24 cellular contexts compared by ENCODE assay signal in the genomic region with DNA sequence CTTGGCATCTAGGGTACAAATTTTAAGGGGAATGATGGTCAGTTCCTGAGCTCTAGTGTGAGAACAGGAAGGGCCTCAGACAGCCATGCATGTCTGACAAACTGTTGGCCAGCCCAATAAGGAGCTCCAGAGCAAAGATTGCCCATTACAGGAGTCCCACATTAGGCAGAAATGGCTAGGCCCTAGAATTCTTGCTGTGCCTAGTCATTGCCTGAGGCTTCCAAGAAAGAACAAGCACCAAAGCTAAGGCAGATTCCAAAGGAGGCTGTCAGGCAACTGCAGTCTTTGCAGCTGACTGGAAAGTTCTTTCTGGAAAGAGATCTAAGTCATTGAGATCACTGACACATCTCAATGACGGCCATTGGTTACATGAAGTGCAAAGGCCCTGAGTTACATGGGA. TPM values are rescaled to one million over a fixed set of nuclear protein-coding genes. Genes with fewer than 3 reads are reported as not detected.
A peak's percentile ranks its signal among the peaks of the same experiment; 100 is the strongest.
DNase-seq lines count a peak whose midpoint lies in the region; ATAC-seq, FAIRE-seq and TF ChIP-seq lines count a peak whose summit lies in the region.
"Had no signal": no experiment of that assay in that cellular context is flagged by ENCODE, and none has a peak within 500 bp of the region (broad histone marks: within the 10 kb centered on the region; RNA-seq: fewer than 3 reads in every experiment).

No MANE protein-coding gene starts in this region.

- H3K9me3 Mint-ChIP-seq in T-helper 2 cell treated with Interferon-gamma antibody and Interleukin-4, amounts not matched to agents 5 μg/mL and 100 μg/mL, for 36 hours, result no peaks in the 10 kb centered on the region
- H3K9me3 Mint-ChIP-seq: activated naive CD4-positive, alpha-beta T cell treated with anti-CD3 and anti-CD28 coated beads, Interleukin-2, amount 10 ng/mL, durations not matched to agents 7 days and 5 days; central memory CD8-positive, alpha-beta T cell; natural killer cell treated with Interleukin-12 subunit alpha and Interleukin-12 subunit beta and Interleukin-15 and Interleukin-18, amount 100 ng/mL, for 72 hours had no signal

- H3K4me2 ChIP-seq in keratinocyte (ENCODE audit: control insufficient read depth, extremely low read depth, insufficient read depth, low read depth, low read length), result no peak overlapping the region

- dilution Hi-C loops in keratinocyte (cut with MboI; ENCODE audit: extremely low pct_ligation_motif_present, low sequenced_read_pairs), result no loop called here

- no peaks in the 10 kb centered on the region for H3K9me3 ChIP-seq in keratinocyte (ENCODE audit: control insufficient read depth, low read depth, low read length)
- no peaks in the 10 kb centered on the region for H3K9me3 ChIP-seq in tibial artery
- H3K9me3 ChIP-seq: vagina had no signal

- peaks cover 9% of the 10 kb centered on the region for H3K79me2 ChIP-seq in keratinocyte (ENCODE audit: control insufficient read depth, insufficient read depth, low read length)

- peaks cover 1% of the 10 kb centered on the region for H3K4me1 ChIP-seq in keratinocyte (ENCODE audit: control insufficient read depth, extremely low read depth, insufficient read depth, low read length)
- H3K4me1 ChIP-seq in tibial artery, result peaks cover 0 to 13% (median 4%) of the 10 kb centered on the region in 4 donors

- H3K36me3 ChIP-seq in brain microvascular endothelial cell (replicated peaks), result no peaks in the 10 kb centered on the region
- no peaks in the 10 kb centered on the region for H3K36me3 ChIP-seq in keratinocyte (ENCODE audit: control insufficient read depth in 2 of 2, extremely low read depth in 1 of 2, insufficient read depth in 2 of 2, low read length in 2 of 2)
- no peaks in the 10 kb centered on the region for H3K36me3 ChIP-seq in tibial artery
- H3K36me3 ChIP-seq: vagina had no signal

- H3K27me3 Mint-ChIP-seq in T-helper 2 cell treated with Interferon-gamma antibody and Interleukin-4, amounts not matched to agents 5 μg/mL and 100 μg/mL, for 36 hours (ENCODE audit: low read depth), result no peaks in the 10 kb centered on the region
- H3K27me3 Mint-ChIP-seq: activated naive CD4-positive, alpha-beta T cell treated with anti-CD3 and anti-CD28 coated beads, Interleukin-2, amount 10 ng/mL, durations not matched to agents 7 days and 5 days; central memory CD8-positive, alpha-beta T cell; natural killer cell treated with Interleukin-12 subunit alpha and Interleukin-12 subunit beta and Interleukin-15 and Interleukin-18, amount 100 ng/mL, for 72 hours had no signal

- H2AFZ ChIP-seq in keratinocyte (ENCODE audit: control insufficient read depth, low read length), result peak overlapping the region; percentile 39

- no peak for FAIRE-seq in keratinocyte (lab: Jason Lieb, UNC)
- FAIRE-seq: endothelial cell of umbilical vein, H1 had no signal

- ATAC-seq in HG03469 (IDR thresholded peaks at IDR 0.05; ENCODE audit: unreplicated experiment), result no peak
- ATAC-seq in HG03175 (IDR thresholded peaks at IDR 0.05; ENCODE audit: unreplicated experiment), result no peak
- ATAC-seq: natural killer cell treated with Interleukin-12 subunit alpha and Interleukin-12 subunit beta and Interleukin-15 and Interleukin-18, amount 100 ng/mL, for 72 hours; sciatic nerve had no signal

- no peak overlapping the region for H3K9ac ChIP-seq in keratinocyte (ENCODE audit: control insufficient read depth, extremely low read depth, insufficient read depth, low read length)

- H3K4me3 Mint-ChIP-seq in T-helper 2 cell treated with Interferon-gamma antibody and Interleukin-4, amounts not matched to agents 5 μg/mL and 100 μg/mL, for 36 hours, result no peak overlapping the region
- H3K4me3 Mint-ChIP-seq: activated naive CD4-positive, alpha-beta T cell treated with anti-CD3 and anti-CD28 coated beads, Interleukin-2, amount 10 ng/mL, durations not matched to agents 7 days and 5 days; central memory CD8-positive, alpha-beta T cell; natural killer cell treated with Interleukin-12 subunit alpha and Interleukin-12 subunit beta and Interleukin-15 and Interleukin-18, amount 100 ng/mL, for 72 hours had no signal

- no peak overlapping the region for H3K27ac Mint-ChIP-seq in T-helper 2 cell treated with Interferon-gamma antibody and Interleukin-4, amounts not matched to agents 5 μg/mL and 100 μg/mL, for 36 hours
- H3K27ac Mint-ChIP-seq: activated naive CD4-positive, alpha-beta T cell treated with anti-CD3 and anti-CD28 coated beads, Interleukin-2, amount 10 ng/mL, durations not matched to agents 7 days and 5 days; natural killer cell treated with Interleukin-12 subunit alpha and Interleukin-12 subunit beta and Interleukin-15 and Interleukin-18, amount 100 ng/mL, for 72 hours had no signal

- H3K27me3 ChIP-seq in brain microvascular endothelial cell (replicated peaks), result no peaks in the 10 kb centered on the region
- no peaks in the 10 kb centered on the region for H3K27me3 ChIP-seq in keratinocyte (ENCODE audit: control insufficient read depth, extremely low read depth, insufficient read depth, low read length)
- H3K27me3 ChIP-seq in tibial artery, result no peaks in the 10 kb centered on the region
- H3K27me3 ChIP-seq: vagina had no signal

- H3K36me3 Mint-ChIP-seq in T-helper 2 cell treated with Interferon-gamma antibody and Interleukin-4, amounts not matched to agents 5 μg/mL and 100 μg/mL, for 36 hours (ENCODE audit: low read depth), result peaks cover 9% of the 10 kb centered on the region

- DNase-seq in AG08396 (ENCODE audit: low spot score) (peak; percentile 63), HT1080 (ENCODE audit: low read depth) (peak; percentile 29), brain microvascular endothelial cell (peak; percentile 69), keratinocyte (ENCODE audit: low read depth, low spot score) (no peak), tibial artery (no peak)
- no peak for DNase-seq in T-helper 2 cell treated with Interferon-gamma antibody and Interleukin-4, amounts not matched to agents 5 μg/mL and 100 μg/mL, for 36 hours (ENCODE audit: low spot score)
- DNase-seq: ACHN; activated CD4-positive, CD25-positive, alpha-beta regulatory T cell treated with anti-CD3 and anti-CD28 coated beads, Interleukin-2, amount 50 U/mL, for 72 hours; activated CD8-positive, alpha-beta memory T cell treated with anti-CD3 and anti-CD28 coated beads, Interleukin-2, amount 50 U/mL, for 4 hours; activated naive CD4-positive, alpha-beta T cell treated with anti-CD3 and anti-CD28 coated beads, Interleukin-2, amount 10 ng/mL, durations not matched to agents 7 days and 5 days; hypothalamus; NCI-H1930; NCI-H524 treated with DMSO at 0.1 percent for 48 hours; OCI-M1; stimulated activated naive CD4-positive, alpha-beta T cell had no signal

- peak overlapping the region; percentile 68 for H3K27ac ChIP-seq in brain microvascular endothelial cell
- no peak overlapping the region for H3K27ac ChIP-seq in keratinocyte (ENCODE audit: control insufficient read depth, insufficient read depth, low read length)
- no peak overlapping the region for H3K27ac ChIP-seq in tibial artery
- H3K27ac ChIP-seq: HL-60, vagina had no signal

- intact Hi-C loops in tibial artery (cut with DNase I; ENCODE audit: low total_unique reads), result no loop called here

- in situ Hi-C loops in brain microvascular endothelial cell (cut with HindIII; ENCODE audit: low pct_ligation_motif_present, low sequenced_read_pairs), result no loop called here

- H3K4me3 ChIP-seq in brain microvascular endothelial cell (ENCODE audit: low read depth, low read length) (no peak overlapping the region), keratinocyte (ENCODE audit: control insufficient read depth in 2 of 3, extremely low read depth in 1 of 3, insufficient read depth in 2 of 3, low read depth in 1 of 3, low read length in 3 of 3) (no peak overlapping the region), tibial artery (no peak overlapping the region)
- H3K4me3 ChIP-seq: vagina had no signal

- no peak for TF ChIP-seq CTCF in brain microvascular endothelial cell (IDR thresholded peaks at IDR 0.05; ENCODE audit: low read depth, low read length, missing control alignments)
- TF ChIP-seq CTCF in keratinocyte (optimal IDR thresholded peaks at IDR 0.05 in 1 of 3, IDR thresholded peaks at IDR 0.05 in 1 of 3, conservative IDR thresholded peaks at IDR 0.05 in 1 of 3; ENCODE audit: extremely low read depth in 1 of 3, insufficient read depth in 2 of 3, low read length in 3 of 3), result no peak
- no peak for TF ChIP-seq CTCF in tibial artery (IDR thresholded peaks at IDR 0.05)

- no peaks in the 10 kb centered on the region for H4K20me1 ChIP-seq in keratinocyte (ENCODE audit: control insufficient read depth, extremely low read depth, insufficient read depth, low read length)

- peaks cover 6% of the 10 kb centered on the region for H3K4me1 Mint-ChIP-seq in T-helper 2 cell treated with Interferon-gamma antibody and Interleukin-4, amounts not matched to agents 5 μg/mL and 100 μg/mL, for 36 hours (ENCODE audit: low read depth)

- no peaks in the 10 kb centered on the region for H3K9me1 ChIP-seq in keratinocyte (ENCODE audit: control insufficient read depth, extremely low read depth, insufficient read depth, low read length)

RNA-seq across cellular contexts. Expression of gene STIL, which starts 3.9 kb away (rescaled TPM):
- 23.8 and 30.6 TPM in 2 replicates for total RNA-seq in HT1080 (2014; rRNA removed; shearing (Covaris generic))
- 15.3 and 16.9 TPM in 2 replicates for polyA plus RNA-seq in HT1080 (2015; cell fraction: cytosol; rRNA removed)
- polyA plus RNA-seq in HT1080 (2015; cell fraction: nucleus; rRNA removed), result 35.2 and 35.6 TPM in 2 replicates
- polyA plus RNA-seq in keratinocyte, result 3.8 to 10.5 TPM (median 9.4 TPM) in 3 replicates
- 0.42 TPM for polyA plus RNA-seq in keratinocyte (2011; ENCODE audit: low read depth)
- 2.2 and 4.6 TPM in 2 replicates for polyA plus RNA-seq in keratinocyte (2011; cell fraction: cytosol; rRNA removed)
- 5.5 and 6.1 TPM in 2 replicates for polyA plus RNA-seq in keratinocyte (2011; cell fraction: nucleus; rRNA removed)
- polyA plus RNA-seq in keratinocyte (2012; ENCODE audit: low replicate concordance), result 0.52 and 5.6 TPM in 2 replicates
- 4.4 to 36.4 TPM (median 7.5 TPM) in 3 replicates for polyA minus RNA-seq in keratinocyte
- 6.3 TPM for polyA minus RNA-seq in keratinocyte (2011; cell fraction: cytosol; rRNA and poly(A)+ RNA removed)
- 4.1 and 8.1 TPM in 2 replicates for polyA minus RNA-seq in keratinocyte (2011; cell fraction: nucleus; rRNA and poly(A)+ RNA removed)

RNA-seq across cellular contexts. Expression of gene CMPK1, which starts 15.7 kb away (rescaled TPM):
- 69.6 and 79.3 TPM in 2 replicates for total RNA-seq in HT1080 (2014; rRNA removed; shearing (Covaris generic))
- polyA plus RNA-seq in HT1080 (2015; cell fraction: cytosol; rRNA removed), result 110 and 137 TPM in 2 replicates
- 41.4 and 49.2 TPM in 2 replicates for polyA plus RNA-seq in HT1080 (2015; cell fraction: nucleus; rRNA removed)
- 35.5 to 63.8 TPM (median 37.0 TPM) in 3 replicates for polyA plus RNA-seq in keratinocyte
- 69.2 TPM for polyA plus RNA-seq in keratinocyte (2011; ENCODE audit: low read depth)
- 40.0 and 64.3 TPM in 2 replicates for polyA plus RNA-seq in keratinocyte (2011; cell fraction: cytosol; rRNA removed)
- polyA plus RNA-seq in keratinocyte (2011; cell fraction: nucleus; rRNA removed), result 12.9 and 24.5 TPM in 2 replicates
- polyA plus RNA-seq in keratinocyte (2012; ENCODE audit: low replicate concordance), result 68.7 and 89.0 TPM in 2 replicates
- polyA minus RNA-seq in keratinocyte, result 4.7 to 25.8 TPM (median 10.5 TPM) in 3 replicates
- 79.2 TPM for polyA minus RNA-seq in keratinocyte (2011; cell fraction: cytosol; rRNA and poly(A)+ RNA removed)
- 8.4 and 15.7 TPM in 2 replicates for polyA minus RNA-seq in keratinocyte (2011; cell fraction: nucleus; rRNA and poly(A)+ RNA removed)

Comparison
In these comparisons a context has a peak if more than half of its experiments do, and no peak if none do; other contexts are left out.
1. DNase-seq: peak in AG08396 (single experiment), HT1080 (single experiment) and brain microvascular endothelial cell (single experiment); none in keratinocyte (single experiment), T-helper 2 cell treated with Interferon-gamma antibody and Interleukin-4, amounts not matched to agents 5 μg/mL and 100 μg/mL, for 36 hours (single experiment) and tibial artery (0 of 2).